Comparison of ENCODE assay signal across 1 cellular context in genomic region chr1:11880911-11881748, GRCh38.
TF ChIP-seq lines count a peak whose summit lies in the region.

No MANE protein-coding gene starts in this region.

TF ChIP-seq in WTC11, 78 proteins besides CTCF, POLR2A, EP300 and RAD21 (continued from another document):
- TF ChIP-seq E2F1 (CRISPR knock-in tag; IDR thresholded peaks at IDR 0.05), result no peak
- no peak for TF ChIP-seq USF1 (CRISPR knock-in tag; IDR thresholded peaks at IDR 0.05)
- TF ChIP-seq ZNF219 (CRISPR knock-in tag; IDR thresholded peaks at IDR 0.05; ENCODE audit: borderline replicate concordance), result no peak
- no peak for TF ChIP-seq ATF3 (CRISPR knock-in tag; conservative IDR thresholded peaks at IDR 0.05)
- TF ChIP-seq ZNF263 (CRISPR knock-in tag; IDR thresholded peaks at IDR 0.05; ENCODE audit: low read depth), result no peak
- no peak for TF ChIP-seq ZNF512 (CRISPR knock-in tag; IDR thresholded peaks at IDR 0.05; ENCODE audit: borderline replicate concordance)
- no peak for TF ChIP-seq JUN (CRISPR knock-in tag; IDR thresholded peaks at IDR 0.05)
- no peak for TF ChIP-seq ZNF281 (CRISPR knock-in tag; IDR thresholded peaks at IDR 0.05)
- no peak for TF ChIP-seq MAX (CRISPR knock-in tag; IDR thresholded peaks at IDR 0.05)
- TF ChIP-seq NFE2L1 (CRISPR knock-in tag; IDR thresholded peaks at IDR 0.05), result no peak
- TF ChIP-seq RELA (CRISPR knock-in tag; IDR thresholded peaks at IDR 0.05; ENCODE audit: borderline replicate concordance), result no peak
